27 cellular contexts compared by ENCODE assay signal in the genomic region with DNA sequence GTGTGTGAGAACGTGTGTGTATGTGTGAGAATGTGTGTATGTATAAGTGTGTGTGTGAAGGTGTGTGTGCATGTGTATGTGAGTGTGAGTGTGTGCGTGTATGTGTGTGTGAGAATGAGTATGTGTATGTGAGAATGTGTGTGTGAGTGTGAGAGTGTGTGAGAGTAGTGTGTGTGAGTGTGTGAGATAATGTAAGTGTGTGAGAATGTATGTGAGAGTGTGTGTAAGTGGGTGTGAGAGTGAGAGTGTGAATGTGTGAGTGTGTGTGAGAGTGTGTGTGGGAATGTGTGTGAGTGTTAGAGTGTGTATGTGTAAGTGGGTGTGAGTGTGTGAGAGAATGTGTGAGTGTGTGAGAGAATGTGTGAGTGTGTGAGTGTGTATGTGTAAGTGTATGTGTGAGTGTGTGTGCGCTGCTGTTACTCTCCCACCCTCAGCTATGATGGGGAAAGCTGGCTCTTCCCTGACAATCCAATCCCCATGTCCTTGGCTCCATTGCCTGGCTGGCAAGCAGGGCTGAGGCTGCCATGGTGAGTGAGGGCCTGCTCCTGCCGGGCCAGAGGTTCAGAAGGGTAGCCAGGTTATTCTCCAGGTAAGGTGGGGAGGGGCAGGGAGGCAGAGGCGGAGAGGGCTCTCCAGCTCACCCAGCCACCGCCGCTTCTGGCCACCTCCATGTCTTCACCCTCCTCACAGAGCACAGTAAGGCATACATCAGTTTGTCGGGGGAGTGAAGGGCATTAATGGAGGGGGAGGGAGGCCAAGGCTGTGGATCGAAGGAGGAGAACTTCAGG.
"Had no signal": no experiment of that assay in that cellular context is flagged by ENCODE, and none has a peak within 500 bp of the region (broad histone marks: within the 10 kb centered on the region; RNA-seq: fewer than 3 reads in every experiment).

No MANE protein-coding gene starts in this region.

- H3K4me3 ChIP-seq: cardiac muscle cell, SJCRH30, SK-N-MC had no signal

- H3K36me3 ChIP-seq: brain microvascular endothelial cell, cardiac muscle cell, SJCRH30, WERI-Rb-1 had no signal

- DNase-seq: activated CD4-positive, alpha-beta T cell treated with anti-CD3 and anti-CD28 coated beads, Interleukin-2, amount 10 ng/mL, durations not matched to agents 24 days and 14 days; activated CD4-positive, alpha-beta T cell treated with anti-CD3 and anti-CD28 coated beads, Interleukin-2, amount 50 U/mL, for 4 hours; activated CD4-positive, CD25-positive, alpha-beta regulatory T cell; activated CD8-positive, alpha-beta T cell treated with anti-CD3 and anti-CD28 coated beads for 36 hours; activated effector memory CD4-positive, alpha-beta T cell treated with anti-CD3 and anti-CD28 coated beads, Interleukin-2, amount 50 U/mL, for 16 hours; activated naive CD4-positive, alpha-beta T cell; activated naive CD4-positive, alpha-beta T cell treated with anti-CD3 and anti-CD28 coated beads, Interleukin-2, amount 50 U/mL, for 16 hours; activated naive CD8-positive, alpha-beta T cell treated with anti-CD3 and anti-CD28 coated beads for 36 hours; activated T-cell treated with anti-CD3 and anti-CD28 coated beads, Interleukin-2, amount 50 U/mL, for 1 hour; activated T-cell treated with anti-CD3 and anti-CD28 coated beads, Interleukin-2, amount 50 U/mL, for 72 hours; amniotic stem cell; brain microvascular endothelial cell; Karpas-422; NCI-H1105; NCI-H1417 treated with DMSO at 0.1 percent for 48 hours; NCI-H187 treated with DMSO at 0.1 percent for 48 hours; NCI-H2081; NCI-H345; NCI-H524 treated with DMSO at 0.1 percent for 48 hours; SHP77; SJCRH30; T1000; WERI-Rb-1 had no signal

- H3K4me1 ChIP-seq: SJCRH30 had no signal

- ATAC-seq: activated CD8-positive, alpha-beta T cell treated with anti-CD3 and anti-CD28 coated beads for 36 hours; activated T-cell treated with anti-CD3 and anti-CD28 coated beads, Interleukin-2, amount 50 U/mL, for 72 hours; activated T-helper 17 cell treated with anti-CD3 and anti-CD28 coated beads, Interleukin-2, amount 50 U/mL, for 72 hours; Panc1 had no signal

- H3K27me3 ChIP-seq: cardiac muscle cell, SJCRH30 had no signal

- H3K27ac ChIP-seq: brain microvascular endothelial cell, cardiac muscle cell, SJCRH30, SK-N-MC, WERI-Rb-1 had no signal

- H3K9me3 ChIP-seq: SJCRH30 had no signal
